13 cellular contexts compared by ENCODE assay signal in genomic region chr13:43268632-43269031, GRCh38.
A peak's percentile ranks its signal among the peaks of the same experiment; 100 is the strongest.
DNase-seq lines count a peak whose midpoint lies in the region; ATAC-seq and TF ChIP-seq lines count a peak whose summit lies in the region.
"Had no signal": no experiment of that assay in that cellular context is flagged by ENCODE, and none has a peak within 500 bp of the region (broad histone marks: within the 10 kb centered on the region; RNA-seq: fewer than 3 reads in every experiment).

No MANE protein-coding gene starts in this region.

- H2AK5ac ChIP-seq in IMR-90 (ENCODE audit: low read depth, low read length), result peak overlapping the region; percentile 73; the same call in 1 of the 2 replicates

- H3K9me3 ChIP-seq in IMR-90 (ENCODE audit: control insufficient read depth, insufficient read depth, low read length), result no peaks in the 10 kb centered on the region
- H3K9me3 ChIP-seq in RWPE2 (ENCODE audit: severe bottlenecking), result no peaks in the 10 kb centered on the region
- no peaks in the 10 kb centered on the region for H3K9me3 ChIP-seq in heart right ventricle
- H3K9me3 ChIP-seq: Peyer's patch had no signal

- H3K18ac ChIP-seq in IMR-90 (ENCODE audit: low read depth, low read length), result peak overlapping the region; percentile 99

- H3K4ac ChIP-seq in IMR-90 (ENCODE audit: low read depth, low read length), result peak overlapping the region; percentile 58

- no peaks in the 10 kb centered on the region for H3K79me1 ChIP-seq in IMR-90 (ENCODE audit: low read depth in 1 of 2, low read length in 2 of 2)

- ATAC-seq in IMR-90 (ENCODE audit: low read depth) (peak; percentile 14), RWPE2 (ENCODE audit: low read depth) (no peak; the same call in 1 of the 3 replicates), heart right ventricle (peak in 6 of 8 donors; percentile 60 to 89 (median 78)), HG02642 (IDR thresholded peaks at IDR 0.05; ENCODE audit: poor library complexity, unreplicated experiment) (no peak)

- H3K9ac ChIP-seq in IMR-90 (ENCODE audit: low read depth, low read length), result peak overlapping the region; percentile 62
- no peak overlapping the region for H3K9ac ChIP-seq in rectal smooth muscle tissue (ENCODE audit: low read length)

- peak overlapping the region; percentile 88 for H2BK120ac ChIP-seq in IMR-90 (ENCODE audit: low read depth, low read length)

- peak overlapping the region; percentile 27 to 78 for H4K8ac ChIP-seq in IMR-90 (ENCODE audit: low read depth in 2 of 2, low read length in 2 of 2)

- CTCF ChIA-PET in IMR-90 (lab: Yijun Ruan, JAX), result interaction anchor here (1.6 kb wide), 1 partner anchor 14 kb away, joined by 4 read pairs; no protein-coding TSS in a partner anchor

- H4K20me1 ChIP-seq in IMR-90 (ENCODE audit: insufficient read depth, low read length), result no peaks in the 10 kb centered on the region; the same call in 1 of the 2 replicates

- peak overlapping the region; percentile 45 for H4K91ac ChIP-seq in IMR-90 (ENCODE audit: insufficient read depth, low read depth, low read length)

- H3K4me1 ChIP-seq in IMR-90 (ENCODE audit: control insufficient read depth, insufficient read depth, low read length) (peaks cover 29% of the 10 kb centered on the region), RWPE2 (ENCODE audit: insufficient read depth, poor library complexity, severe bottlenecking) (peaks cover 32% of the 10 kb centered on the region), heart right ventricle (peaks cover 0 to 26% (median 17%) of the 10 kb centered on the region in 9 donors), rectal smooth muscle tissue (ENCODE audit: control insufficient read depth, insufficient read depth, low read length) (peaks cover 25% of the 10 kb centered on the region)

- H2BK5ac ChIP-seq in IMR-90 (ENCODE audit: low read depth, low read length, poor library complexity, severe bottlenecking), result peak overlapping the region; percentile 99

- TF ChIP-seq RAD21 in IMR-90 (IDR thresholded peaks at IDR 0.05; ENCODE audit: low read length), result no peak

- TF ChIP-seq POLR2A in IMR-90 (IDR thresholded peaks at IDR 0.05; ENCODE audit: low read depth, low read length), result no peak

- H2BK15ac ChIP-seq in IMR-90 (ENCODE audit: low read depth, low read length), result peak overlapping the region; percentile 55; the same call in 2 of the 3 replicates

- peak overlapping the region; percentile 51 for H3K23ac ChIP-seq in IMR-90 (ENCODE audit: low read depth, low read length)

- peak overlapping the region; percentile 89 for H2BK20ac ChIP-seq in IMR-90 (ENCODE audit: low read depth, low read length)

- H3K27ac ChIP-seq in IMR-90 (ENCODE audit: insufficient read depth, low read length), result peak overlapping the region; percentile 95
- H3K27ac ChIP-seq in RWPE2 (ENCODE audit: poor library complexity, severe bottlenecking), result peak overlapping the region; percentile 99
- peak overlapping the region in 9 of 10 donors; percentile 15 to 69 (median 55) for H3K27ac ChIP-seq in heart right ventricle
- peak overlapping the region; percentile 73 for H3K27ac ChIP-seq in rectal smooth muscle tissue (ENCODE audit: low read depth, low read length)

- in situ Hi-C loops in IMR-90 (cut with MboI; ENCODE audit: low sequenced_read_pairs), result no loop called here

- TF ChIP-seq CTCF in IMR-90 (conservative IDR thresholded peaks at IDR 0.05; ENCODE audit: low read depth, low read length), result no peak
- TF ChIP-seq CTCF in RWPE2 (IDR thresholded peaks at IDR 0.05; ENCODE audit: poor library complexity, severe bottlenecking), result no peak
- TF ChIP-seq CTCF in heart right ventricle (IDR thresholded peaks at IDR 0.05), result no peak

- POLR2A ChIA-PET in IMR-90 (lab: Charles Lee; ENCODE audit: unreplicated experiment), result no interaction called here

- H3K9me1 ChIP-seq in IMR-90 (ENCODE audit: insufficient read depth, low read length), result 0 out of 2 replicates have a peak, but pooled peaks cover 6% of the 10 kb centered on the region

- H4K5ac ChIP-seq in IMR-90 (ENCODE audit: low read depth, low read length), result peak overlapping the region; percentile 96

- peak overlapping the region; percentile 78 for H3K56ac ChIP-seq in IMR-90 (ENCODE audit: extremely low read depth, insufficient read depth, low read length)

- H3K36me3 ChIP-seq in IMR-90 (ENCODE audit: control insufficient read depth, insufficient read depth, low read length) (no peaks in the 10 kb centered on the region), RWPE2 (ENCODE audit: low read depth) (no peaks in the 10 kb centered on the region), heart right ventricle (no peaks in the 10 kb centered on the region), rectal smooth muscle tissue (ENCODE audit: control insufficient read depth, insufficient read depth, low read length) (no peaks in the 10 kb centered on the region)
- H3K36me3 ChIP-seq: Peyer's patch had no signal

- H3K4me3 ChIP-seq in IMR-90 (ENCODE audit: insufficient read depth, low read depth, low read length), result no peak overlapping the region
- no peak overlapping the region for H3K4me3 ChIP-seq in RWPE2 (ENCODE audit: severe bottlenecking)
- peak overlapping the region in 1 of 10 donors; percentile 6 for H3K4me3 ChIP-seq in heart right ventricle
- no peak overlapping the region for H3K4me3 ChIP-seq in rectal smooth muscle tissue (ENCODE audit: low read length)
- H3K4me3 ChIP-seq: Peyer's patch had no signal

- WGBS in IMR-90 (ENCODE audit: extremely low coverage in 2 of 2, insufficient read length in 1 of 2), 2 experiments, result no CpG with 5 or more reads among the region's 2 CpGs
- WGBS in heart right ventricle, 2 donors, result 33 to 48% methylated on average over 2 of the region's 2 CpGs

- H3K4me2 ChIP-seq in IMR-90 (ENCODE audit: low read depth, low read length), result peak overlapping the region; percentile 87

- no peak for DNase-seq in IMR-90
- no peak for DNase-seq in RWPE2 (ENCODE audit: low spot score)
- no peak for DNase-seq in heart right ventricle
- no peak for DNase-seq in iPS-NIHi11 (ENCODE audit: low spot score)
- DNase-seq in NCI-H146 treated with DMSO at 0.1 percent for 48 hours (lab: John Stamatoyannopoulos, UW; ENCODE audit: unreplicated experiment), result no peak
- no peak for DNase-seq in activated CD8-positive, alpha-beta memory T cell treated with anti-CD3 and anti-CD28 coated beads for 24 hours
- DNase-seq: effector memory CD4-positive, alpha-beta T cell; NCI-H1436 treated with DMSO at 0.1 percent for 48 hours; stimulated activated CD4-positive, alpha-beta T cell treated with anti-CD3 and anti-CD28 coated beads, Interleukin-1b, Interleukin-23, amount 100 ng/mL, for 48 hours; stimulated activated naive CD4-positive, alpha-beta T cell treated with Interleukin-2 at 50 U/mL for 16 hours had no signal

- peak overlapping the region; percentile 39 for H3K14ac ChIP-seq in IMR-90 (replicated peaks; ENCODE audit: low read depth, low read length)

- dilution Hi-C loops in IMR-90 (cut with HindIII; ENCODE audit: low sequenced_read_pairs, unreplicated experiment), result no loop called here

- intact Hi-C loops in IMR-90 (cut with micrococcal nuclease), result no loop called here
- intact Hi-C loops in heart right ventricle (cut with DNase I), result loop anchor here in 1 of 10 donors (5.0 kb wide), 1 partner anchor 66 kb away; no protein-coding TSS in a partner anchor

- no peak overlapping the region for H2AFZ ChIP-seq in IMR-90 (replicated peaks; ENCODE audit: low read length, poor library complexity)

- BruUV-seq in IMR-90 (replicated peaks; lab: Mats Ljungman, UMichigan), result no TSS peak

- H2AK9ac ChIP-seq in IMR-90 (replicated peaks; ENCODE audit: low read depth, low read length, poor library complexity), result no peak overlapping the region

- H3K27me3 ChIP-seq in IMR-90 (ENCODE audit: control insufficient read depth, insufficient read depth, low read length) (no peaks in the 10 kb centered on the region), RWPE2 (ENCODE audit: insufficient read depth, poor library complexity, severe bottlenecking) (no peaks in the 10 kb centered on the region), heart right ventricle (no peaks in the 10 kb centered on the region), rectal smooth muscle tissue (ENCODE audit: control insufficient read depth, insufficient read depth, low read length) (no peaks in the 10 kb centered on the region)
- H3K27me3 ChIP-seq: Peyer's patch had no signal

TF ChIP-seq in IMR-90, 13 proteins besides CTCF, POLR2A, EP300 and RAD21:
- TF ChIP-seq USF2 (IDR thresholded peaks at IDR 0.05; ENCODE audit: low read depth, low read length), result no peak
- no peak for TF ChIP-seq CHD1 (IDR thresholded peaks at IDR 0.05; ENCODE audit: low read depth, low read length)
- TF ChIP-seq FOS (IDR thresholded peaks at IDR 0.05; ENCODE audit: low read depth, low read length), result no peak
- TF ChIP-seq SMC3 (IDR thresholded peaks at IDR 0.05; ENCODE audit: low read depth, low read length), result no peak
- TF ChIP-seq RFX5 (IDR thresholded peaks at IDR 0.05; ENCODE audit: low read depth, low read length), result no peak
- no peak for TF ChIP-seq MAZ (IDR thresholded peaks at IDR 0.05; ENCODE audit: borderline replicate concordance, low read depth, low read length)
- no peak for TF ChIP-seq MXI1 (IDR thresholded peaks at IDR 0.05; ENCODE audit: borderline replicate concordance, low read depth, low read length)
- TF ChIP-seq RCOR1 (IDR thresholded peaks at IDR 0.05; ENCODE audit: insufficient replicate concordance, low read length), result no peak
- TF ChIP-seq CEBPB (IDR thresholded peaks at IDR 0.05; ENCODE audit: low read depth, low read length), result no peak
- no peak for TF ChIP-seq NFE2L2 (IDR thresholded peaks at IDR 0.05; ENCODE audit: low read depth, low read length)
- no peak for TF ChIP-seq MAFK (IDR thresholded peaks at IDR 0.05; ENCODE audit: low read depth, low read length)

Comparison
In these comparisons a context has a peak if more than half of its experiments do, and no peak if none do; other contexts are left out.
1. ATAC-seq: peak in IMR-90 (single experiment) and heart right ventricle (6 of 8); none in RWPE2 (single experiment) and HG02642 (single experiment).
2. Peak in every context shown above with its lines, with median percentiles within 50 percentile points of each other: H3K27ac ChIP-seq.